ENCODE assay signal across 15 cellular contexts in the genomic region with DNA sequence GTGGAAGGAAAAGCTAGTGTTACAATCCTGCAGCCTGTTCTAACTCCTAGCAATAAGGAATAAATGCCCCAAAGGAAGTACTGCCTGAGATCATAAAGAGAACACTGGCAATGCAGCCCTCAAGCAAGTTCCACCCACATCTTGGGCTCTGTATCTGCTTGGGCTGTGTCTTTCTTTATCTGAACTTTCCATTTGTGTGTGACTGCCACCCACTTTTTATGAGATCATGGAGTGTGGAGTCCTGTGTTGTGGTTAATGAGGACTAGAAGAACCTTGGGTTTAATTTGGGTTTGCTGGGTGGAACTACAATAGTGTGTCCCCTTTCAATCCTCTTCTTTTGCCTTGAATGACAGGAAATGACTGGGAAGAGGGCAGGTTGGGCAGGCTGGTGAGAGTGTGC.
"Had no signal": no experiment of that assay in that cellular context is flagged by ENCODE, and none has a peak within 500 bp of the region (broad histone marks: within the 10 kb centered on the region; RNA-seq: fewer than 3 reads in every experiment).

No MANE protein-coding gene starts in this region.

- ATAC-seq: activated T-cell treated with anti-CD3 and anti-CD28 coated beads, Interleukin-2, amount 50 U/mL, for 72 hours; effector memory CD8-positive, alpha-beta T cell; lower lobe of right lung had no signal

- H3K4me1 ChIP-seq: lower lobe of right lung, stomach, vagina had no signal

- H3K4me3 ChIP-seq: lower lobe of right lung, stomach, vagina had no signal

- H3K27me3 Mint-ChIP-seq: progenitor cell of endocrine pancreas had no signal

- H3K36me3 ChIP-seq: lower lobe of right lung, vagina had no signal

- H3K4me3 Mint-ChIP-seq: activated CD4-positive, alpha-beta T cell treated with anti-CD3 and anti-CD28 coated beads, Interleukin-2, amount 10 ng/mL, durations not matched to agents 7 days and 5 days; activated naive CD8-positive, alpha-beta T cell; activated T-cell treated with anti-CD3 and anti-CD28 coated beads, Interleukin-2, amount 50 U/mL, for 72 hours; effector memory CD8-positive, alpha-beta T cell; nephron progenitor cell had no signal

- H3K9me3 ChIP-seq: lower lobe of right lung, stomach, vagina had no signal

- H3K27ac Mint-ChIP-seq: activated CD4-positive, alpha-beta T cell treated with anti-CD3 and anti-CD28 coated beads, Interleukin-2, amount 10 ng/mL, durations not matched to agents 7 days and 5 days; activated naive CD8-positive, alpha-beta T cell; activated T-cell treated with anti-CD3 and anti-CD28 coated beads, Interleukin-2, amount 50 U/mL, for 72 hours; effector memory CD8-positive, alpha-beta T cell; nephron progenitor cell; progenitor cell of endocrine pancreas had no signal

- DNase-seq: activated CD4-positive, alpha-beta T cell treated with anti-CD3 and anti-CD28 coated beads, Interleukin-2, amount 10 ng/mL, durations not matched to agents 7 days and 5 days; activated gamma-delta T cell treated with Interleukin-2 at 50 U/mL for 16 hours; activated T-cell treated with anti-CD3 and anti-CD28 coated beads, Interleukin-2, amount 50 U/mL, for 72 hours; amygdala; effector memory CD8-positive, alpha-beta T cell; foreskin fibroblast; left cardiac atrium; lower lobe of right lung; nephron progenitor cell; nucleus accumbens; stomach; trophoblast cell had no signal

- H3K27ac ChIP-seq: lower lobe of right lung, stomach, vagina had no signal

- H3K4me1 Mint-ChIP-seq: nephron progenitor cell had no signal

- H3K27me3 ChIP-seq: stomach, vagina had no signal

- H3K9me3 Mint-ChIP-seq: activated CD4-positive, alpha-beta T cell treated with anti-CD3 and anti-CD28 coated beads, Interleukin-2, amount 10 ng/mL, durations not matched to agents 7 days and 5 days; activated T-cell treated with anti-CD3 and anti-CD28 coated beads, Interleukin-2, amount 50 U/mL, for 72 hours; effector memory CD8-positive, alpha-beta T cell; nephron progenitor cell had no signal
